ENCODE assay signal across 1 cellular context in the genomic region with DNA sequence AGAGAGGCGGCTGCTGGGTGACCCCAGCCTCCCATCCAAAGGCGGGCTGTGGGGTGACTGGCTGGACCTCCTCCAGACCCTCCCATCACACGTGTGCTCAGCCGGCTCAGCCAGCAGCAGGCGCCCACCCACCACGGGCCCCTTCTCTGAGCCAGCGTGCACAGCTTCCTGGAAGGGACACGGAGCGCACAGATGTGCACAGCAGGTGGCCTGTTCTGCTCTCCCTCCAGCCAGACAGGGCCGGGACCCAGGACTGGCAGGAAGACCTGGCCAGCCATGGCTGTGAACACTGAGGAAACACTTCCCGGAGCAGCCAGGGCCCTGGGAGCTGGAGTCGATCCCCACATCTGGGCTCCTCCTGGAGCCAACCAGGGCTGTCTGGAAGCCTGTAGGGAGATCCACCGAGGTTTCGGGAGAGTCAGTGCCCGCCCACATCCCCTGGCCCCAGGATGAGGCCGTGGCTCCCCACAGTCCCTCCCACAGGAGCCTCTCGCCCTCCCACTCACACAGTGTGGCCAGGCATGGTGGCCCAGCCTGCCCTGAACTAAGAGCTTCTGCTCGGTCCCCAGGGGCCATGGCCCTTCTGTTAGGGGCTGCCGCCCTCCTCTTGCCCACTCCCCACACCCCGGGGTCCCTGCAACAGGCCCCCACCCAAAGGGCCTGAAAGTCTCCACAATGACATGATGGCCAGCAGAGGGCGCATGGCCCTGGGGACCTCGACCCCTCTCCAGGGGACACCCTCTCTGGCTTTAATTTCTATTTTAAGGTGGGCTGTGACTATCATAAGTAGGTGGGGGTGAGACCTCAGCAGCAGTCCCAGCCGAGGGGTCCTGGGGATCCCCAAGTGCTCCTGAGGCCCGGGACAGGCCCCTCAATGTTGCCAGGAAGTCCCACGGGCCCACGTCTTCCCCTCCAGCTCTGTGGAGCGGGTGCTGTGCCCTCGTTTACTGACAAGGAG.
TF ChIP-seq lines count a peak whose summit lies in the region.

No MANE protein-coding gene starts in this region.

TF ChIP-seq in SK-N-SH treated with all-trans-retinoic acid at 6 μM for 48 hours, 23 proteins besides CTCF, POLR2A, EP300 and RAD21 (continued from another document):
- TF ChIP-seq, protein P1, sequence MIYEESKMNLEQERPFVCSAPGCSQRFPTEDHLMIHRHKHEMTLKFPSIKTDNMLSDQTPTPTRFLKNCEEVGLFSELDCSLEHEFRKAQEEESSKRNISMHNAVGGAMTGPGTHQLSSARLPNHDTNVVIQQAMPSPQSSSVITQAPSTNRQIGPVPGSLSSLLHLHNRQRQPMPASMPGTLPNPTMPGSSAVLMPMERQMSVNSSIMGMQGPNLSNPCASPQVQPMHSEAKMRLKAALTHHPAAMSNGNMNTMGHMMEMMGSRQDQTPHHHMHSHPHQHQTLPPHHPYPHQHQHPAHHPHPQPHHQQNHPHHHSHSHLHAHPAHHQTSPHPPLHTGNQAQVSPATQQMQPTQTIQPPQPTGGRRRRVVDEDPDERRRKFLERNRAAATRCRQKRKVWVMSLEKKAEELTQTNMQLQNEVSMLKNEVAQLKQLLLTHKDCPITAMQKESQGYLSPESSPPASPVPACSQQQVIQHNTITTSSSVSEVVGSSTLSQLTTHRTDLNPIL (CRISPR knock-in tag; IDR thresholded peaks at IDR 0.05; ENCODE audit: low read depth), result no peak
- TF ChIP-seq CSDC2 (CRISPR knock-in tag; IDR thresholded peaks at IDR 0.05), result no peak
- TF ChIP-seq ZNF565 (CRISPR knock-in tag; conservative IDR thresholded peaks at IDR 0.05; ENCODE audit: low read depth), result no peak
- no peak for TF ChIP-seq BACH2 (CRISPR knock-in tag; IDR thresholded peaks at IDR 0.05; ENCODE audit: borderline replicate concordance)
- TF ChIP-seq RARB (CRISPR knock-in tag; IDR thresholded peaks at IDR 0.05), result no peak
- no peak for TF ChIP-seq TOX (CRISPR knock-in tag; IDR thresholded peaks at IDR 0.05; ENCODE audit: borderline replicate concordance)
- no peak for TF ChIP-seq ZC3H10 (CRISPR knock-in tag; IDR thresholded peaks at IDR 0.05)
- no peak for TF ChIP-seq TCF4 (CRISPR knock-in tag; IDR thresholded peaks at IDR 0.05; ENCODE audit: borderline replicate concordance)
- TF ChIP-seq ESRRG (CRISPR knock-in tag; IDR thresholded peaks at IDR 0.05), result no peak
- no peak for TF ChIP-seq PPARA (CRISPR knock-in tag; IDR thresholded peaks at IDR 0.05; ENCODE audit: borderline replicate concordance)
- TF ChIP-seq ZNF8 (CRISPR knock-in tag; IDR thresholded peaks at IDR 0.05), result no peak
- no peak for TF ChIP-seq ZFP30 (CRISPR knock-in tag; IDR thresholded peaks at IDR 0.05)
